ENCODE assay signal across 1 cellular context in genomic region chr19:44055870-44056269, GRCh38.
TF ChIP-seq lines count a peak whose summit lies in the region.

No MANE protein-coding gene starts in this region.

TF ChIP-seq in WTC11, 78 proteins besides CTCF, POLR2A, EP300 and RAD21:
- TF ChIP-seq, protein P1, sequence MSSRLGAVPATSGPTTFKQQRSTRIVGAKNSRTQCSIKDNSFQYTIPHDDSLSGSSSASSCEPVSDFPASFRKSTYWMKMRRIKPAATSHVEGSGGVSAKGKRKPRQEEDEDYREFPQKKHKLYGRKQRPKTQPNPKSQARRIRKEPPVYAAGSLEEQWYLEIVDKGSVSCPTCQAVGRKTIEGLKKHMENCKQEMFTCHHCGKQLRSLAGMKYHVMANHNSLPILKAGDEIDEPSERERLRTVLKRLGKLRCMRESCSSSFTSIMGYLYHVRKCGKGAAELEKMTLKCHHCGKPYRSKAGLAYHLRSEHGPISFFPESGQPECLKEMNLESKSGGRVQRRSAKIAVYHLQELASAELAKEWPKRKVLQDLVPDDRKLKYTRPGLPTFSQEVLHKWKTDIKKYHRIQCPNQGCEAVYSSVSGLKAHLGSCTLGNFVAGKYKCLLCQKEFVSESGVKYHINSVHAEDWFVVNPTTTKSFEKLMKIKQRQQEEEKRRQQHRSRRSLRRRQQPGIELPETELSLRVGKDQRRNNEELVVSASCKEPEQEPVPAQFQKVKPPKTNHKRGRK (CRISPR knock-in tag; IDR thresholded peaks at IDR 0.05; ENCODE audit: borderline replicate concordance) = no peak
- TF ChIP-seq RORB (CRISPR knock-in tag; IDR thresholded peaks at IDR 0.05) = no peak
- no peak for TF ChIP-seq ETV6 (CRISPR knock-in tag; IDR thresholded peaks at IDR 0.05)
- no peak for TF ChIP-seq NR3C1 (CRISPR knock-in tag; conservative IDR thresholded peaks at IDR 0.05; ENCODE audit: low read depth)
- TF ChIP-seq KAT7 (CRISPR knock-in tag; IDR thresholded peaks at IDR 0.05; ENCODE audit: borderline replicate concordance) = no peak
- TF ChIP-seq, protein P2, sequence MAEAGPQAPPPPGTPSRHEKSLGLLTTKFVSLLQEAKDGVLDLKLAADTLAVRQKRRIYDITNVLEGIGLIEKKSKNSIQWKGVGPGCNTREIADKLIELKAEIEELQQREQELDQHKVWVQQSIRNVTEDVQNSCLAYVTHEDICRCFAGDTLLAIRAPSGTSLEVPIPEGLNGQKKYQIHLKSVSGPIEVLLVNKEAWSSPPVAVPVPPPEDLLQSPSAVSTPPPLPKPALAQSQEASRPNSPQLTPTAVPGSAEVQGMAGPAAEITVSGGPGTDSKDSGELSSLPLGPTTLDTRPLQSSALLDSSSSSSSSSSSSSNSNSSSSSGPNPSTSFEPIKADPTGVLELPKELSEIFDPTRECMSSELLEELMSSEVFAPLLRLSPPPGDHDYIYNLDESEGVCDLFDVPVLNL (CRISPR knock-in tag; IDR thresholded peaks at IDR 0.05; ENCODE audit: borderline replicate concordance, low read depth) = no peak
- TF ChIP-seq, protein P3, sequence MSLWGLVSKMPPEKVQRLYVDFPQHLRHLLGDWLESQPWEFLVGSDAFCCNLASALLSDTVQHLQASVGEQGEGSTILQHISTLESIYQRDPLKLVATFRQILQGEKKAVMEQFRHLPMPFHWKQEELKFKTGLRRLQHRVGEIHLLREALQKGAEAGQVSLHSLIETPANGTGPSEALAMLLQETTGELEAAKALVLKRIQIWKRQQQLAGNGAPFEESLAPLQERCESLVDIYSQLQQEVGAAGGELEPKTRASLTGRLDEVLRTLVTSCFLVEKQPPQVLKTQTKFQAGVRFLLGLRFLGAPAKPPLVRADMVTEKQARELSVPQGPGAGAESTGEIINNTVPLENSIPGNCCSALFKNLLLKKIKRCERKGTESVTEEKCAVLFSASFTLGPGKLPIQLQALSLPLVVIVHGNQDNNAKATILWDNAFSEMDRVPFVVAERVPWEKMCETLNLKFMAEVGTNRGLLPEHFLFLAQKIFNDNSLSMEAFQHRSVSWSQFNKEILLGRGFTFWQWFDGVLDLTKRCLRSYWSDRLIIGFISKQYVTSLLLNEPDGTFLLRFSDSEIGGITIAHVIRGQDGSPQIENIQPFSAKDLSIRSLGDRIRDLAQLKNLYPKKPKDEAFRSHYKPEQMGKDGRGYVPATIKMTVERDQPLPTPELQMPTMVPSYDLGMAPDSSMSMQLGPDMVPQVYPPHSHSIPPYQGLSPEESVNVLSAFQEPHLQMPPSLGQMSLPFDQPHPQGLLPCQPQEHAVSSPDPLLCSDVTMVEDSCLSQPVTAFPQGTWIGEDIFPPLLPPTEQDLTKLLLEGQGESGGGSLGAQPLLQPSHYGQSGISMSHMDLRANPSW (CRISPR knock-in tag; conservative IDR thresholded peaks at IDR 0.05; ENCODE audit: low read depth) = no peak
- TF ChIP-seq NFYB (CRISPR knock-in tag; conservative IDR thresholded peaks at IDR 0.05; ENCODE audit: low read depth) = no peak
- no peak for TF ChIP-seq TEAD4 (CRISPR knock-in tag; IDR thresholded peaks at IDR 0.05)
- no peak for TF ChIP-seq ATF1 (CRISPR knock-in tag; IDR thresholded peaks at IDR 0.05)
